In genomic region chr19:19567391-19567790, GRCh38 we compare ENCODE assay signal across 24 cellular contexts. TPM values are rescaled to one million over a fixed set of nuclear protein-coding genes. Genes with fewer than 3 reads are reported as not detected.
"Had no signal": no experiment of that assay in that cellular context is flagged by ENCODE, and none has a peak within 500 bp of the region (broad histone marks: within the 10 kb centered on the region; RNA-seq: fewer than 3 reads in every experiment).

No MANE protein-coding gene starts in this region.

- H2AFZ ChIP-seq: hepatocyte had no signal

- ATAC-seq: left lung; sciatic nerve; stimulated activated memory B cell treated with anti-CD40 and anti-IgM and Interleukin-4, amounts not matched to agents 10 μg/mL and 1 μg/mL and 100 μg/mL, for 72 hours had no signal

- H3K27me3 ChIP-seq: adrenal gland, ascending aorta, brain microvascular endothelial cell, hepatocyte, left lung, testis, uterus had no signal

- H3K4me1 ChIP-seq: adrenal gland, ascending aorta, left lung, testis, uterus had no signal

- H3K27me3 Mint-ChIP-seq: activated B cell treated with CpG ODN at 0.5 μM for 24 hours; activated CD4-positive, alpha-beta T cell treated with anti-CD3 and anti-CD28 coated beads, Interleukin-2, amount 10 ng/mL, durations not matched to agents 24 days and 14 days; naive B cell; stimulated activated memory B cell treated with anti-CD40 and anti-IgM and Interleukin-4, amounts not matched to agents 10 μg/mL and 1 μg/mL and 100 μg/mL, for 72 hours had no signal

- H3K9me3 Mint-ChIP-seq: activated B cell treated with CpG ODN at 0.5 μM for 24 hours; activated CD4-positive, alpha-beta T cell treated with anti-CD3 and anti-CD28 coated beads, Interleukin-2, amount 10 ng/mL, durations not matched to agents 24 days and 14 days; activated naive CD4-positive, alpha-beta T cell treated with anti-CD3 and anti-CD28 coated beads for 36 hours; activated T-helper 2 cell treated with anti-CD3 and anti-CD28 coated beads, Interferon-gamma antibody, Interleukin-2, Interleukin-4, amounts not matched to agents 10 μg/mL and 5 μg/mL and 100 μg/mL, durations not matched to agents 14 hours and 24 hours and 36 hours; stimulated activated memory B cell treated with anti-CD40 and anti-IgM and Interleukin-4, amounts not matched to agents 10 μg/mL and 1 μg/mL and 100 μg/mL, for 72 hours had no signal

- FAIRE-seq: small intestine had no signal

- H3K4me2 ChIP-seq: hepatocyte had no signal

- DNase-seq: activated B cell treated with CpG ODN at 0.5 μM for 24 hours; activated CD4-positive, alpha-beta T cell treated with anti-CD3 and anti-CD28 coated beads, Interleukin-2, amount 10 ng/mL, durations not matched to agents 24 days and 14 days; activated naive CD4-positive, alpha-beta T cell treated with anti-CD3 and anti-CD28 coated beads for 36 hours; adrenal gland; brain microvascular endothelial cell; caudate nucleus; dermis blood vessel endothelial cell; effector CD8-positive, alpha-beta T cell; foreskin melanocyte; kidney glomerular epithelial cell; left lung; naive B cell; small intestine; stimulated activated CD4-positive, alpha-beta T cell treated with anti-CD3 and anti-CD28 coated beads, Interleukin-2, amount 100 ng/mL, for 24 hours; T1000; testis; trophoblast cell; uterus had no signal

- H3K36me3 Mint-ChIP-seq: naive B cell had no signal

- H3K27ac ChIP-seq: adrenal gland, ascending aorta, brain microvascular endothelial cell, hepatocyte, left lung, testis, uterus had no signal

- H3K4me3 ChIP-seq: adrenal gland, ascending aorta, hepatocyte, left lung, lung, testis, uterus had no signal

- H3K9me3 ChIP-seq: adrenal gland, ascending aorta, left lung, testis, uterus had no signal

- H3K27ac Mint-ChIP-seq: activated B cell treated with CpG ODN at 0.5 μM for 24 hours; activated naive CD4-positive, alpha-beta T cell treated with anti-CD3 and anti-CD28 coated beads for 36 hours; stimulated activated memory B cell treated with anti-CD40 and anti-IgM and Interleukin-4, amounts not matched to agents 10 μg/mL and 1 μg/mL and 100 μg/mL, for 72 hours had no signal

- H3K36me3 ChIP-seq: adrenal gland, ascending aorta, brain microvascular endothelial cell, uterus had no signal

- H3K4me3 Mint-ChIP-seq: activated B cell treated with CpG ODN at 0.5 μM for 24 hours; activated CD4-positive, alpha-beta T cell treated with anti-CD3 and anti-CD28 coated beads, Interleukin-2, amount 10 ng/mL, durations not matched to agents 24 days and 14 days; activated naive CD4-positive, alpha-beta T cell treated with anti-CD3 and anti-CD28 coated beads for 36 hours; stimulated activated memory B cell treated with anti-CD40 and anti-IgM and Interleukin-4, amounts not matched to agents 10 μg/mL and 1 μg/mL and 100 μg/mL, for 72 hours had no signal

- H3K79me2 ChIP-seq: hepatocyte had no signal

- H3K4me1 Mint-ChIP-seq: activated B cell treated with CpG ODN at 0.5 μM for 24 hours; naive B cell; stimulated activated memory B cell treated with anti-CD40 and anti-IgM and Interleukin-4, amounts not matched to agents 10 μg/mL and 1 μg/mL and 100 μg/mL, for 72 hours had no signal

RNA-seq across cellular contexts. Expression of gene CILP2, which starts 29.3 kb away (rescaled TPM):
- total RNA-seq: ascending aorta had no signal

RNA-seq across cellular contexts. Expression of gene PBX4, which starts 51.1 kb away (rescaled TPM):
- total RNA-seq: ascending aorta, dermis blood vessel endothelial cell had no signal

RNA-seq across cellular contexts. Expression of gene TSSK6, which starts 52.0 kb away (rescaled TPM):
- total RNA-seq: ascending aorta had no signal
